In genomic region chr10:92591550-92592140, GRCh38 we compare ENCODE assay signal across 1 cellular context.
TF ChIP-seq lines count a peak whose summit lies in the region.

No MANE protein-coding gene starts in this region.

TF ChIP-seq in HepG2, 621 proteins besides CTCF, POLR2A, EP300 and RAD21 (continued from another document and continues in another):
- TF ChIP-seq ARID3A (IDR thresholded peaks at IDR 0.05; ENCODE audit: low read depth, low read length) (peak; percentile 14; the same call in 1 of the 2 replicates), ATRX (CRISPR knock-in tag; IDR thresholded peaks at IDR 0.05; ENCODE audit: borderline replicate concordance) (no peak), STAT5B (CRISPR knock-in tag; IDR thresholded peaks at IDR 0.05) (no peak), SAP130 (CRISPR knock-in tag; IDR thresholded peaks at IDR 0.05; ENCODE audit: low read depth) (peak; percentile 94), ZNF407 (CRISPR knock-in tag; IDR thresholded peaks at IDR 0.05; ENCODE audit: not compliant biosample characterization) (no peak), ELF3 (CRISPR knock-in tag; IDR thresholded peaks at IDR 0.05) (peak; percentile 84), SMARCE1 (IDR thresholded peaks at IDR 0.05; ENCODE audit: borderline replicate concordance) (no peak), ZNF33B (CRISPR knock-in tag; IDR thresholded peaks at IDR 0.05) (0 out of 2 replicates have a peak, but pooled peaks have one; percentile 54), ZNF691 (CRISPR knock-in tag; IDR thresholded peaks at IDR 0.05; ENCODE audit: borderline replicate concordance, low read depth) (peak; percentile 76; the same call in 1 of the 2 replicates), HOXA7 (CRISPR knock-in tag; IDR thresholded peaks at IDR 0.05) (no peak), ZNF460 (CRISPR knock-in tag; IDR thresholded peaks at IDR 0.05; ENCODE audit: borderline replicate concordance) (no peak; the same call in 1 of the 2 replicates), E2F5 (CRISPR knock-in tag; conservative IDR thresholded peaks at IDR 0.05) (peak; percentile 58; the same call in 1 of the 2 replicates), LCORL (IDR thresholded peaks at IDR 0.05) (no peak), LCORL (CRISPR knock-in tag; IDR thresholded peaks at IDR 0.05) (peak; percentile 61; the same call in 1 of the 2 replicates), PRDM10 (CRISPR knock-in tag; IDR thresholded peaks at IDR 0.05; ENCODE audit: low read depth) (peak; percentile 63; the same call in 1 of the 2 replicates), ZFX (CRISPR knock-in tag; IDR thresholded peaks at IDR 0.05; ENCODE audit: low read depth) (peak; percentile 98), TGIF2 (CRISPR knock-in tag; IDR thresholded peaks at IDR 0.05) (peak; percentile 75; the same call in 1 of the 2 replicates), HIC2 (CRISPR knock-in tag; IDR thresholded peaks at IDR 0.05; ENCODE audit: low read depth) (no peak), ZZZ3 (CRISPR knock-in tag; IDR thresholded peaks at IDR 0.05; ENCODE audit: borderline replicate concordance) (peak; percentile 78; the same call in 1 of the 2 replicates), SUZ12 (IDR thresholded peaks at IDR 0.05; ENCODE audit: low read depth, low read length) (no peak; the same call in 1 of the 2 replicates), ZNF839 (CRISPR knock-in tag; IDR thresholded peaks at IDR 0.05; ENCODE audit: borderline replicate concordance) (no peak), WIZ (CRISPR knock-in tag; IDR thresholded peaks at IDR 0.05) (0 out of 2 replicates have a peak, but pooled peaks have one; percentile 56), ZBTB1 (CRISPR knock-in tag; IDR thresholded peaks at IDR 0.05; ENCODE audit: borderline replicate concordance) (no peak), ZBTB4 (CRISPR knock-in tag; IDR thresholded peaks at IDR 0.05; ENCODE audit: borderline replicate concordance) (no peak), ZNF251 (CRISPR knock-in tag; IDR thresholded peaks at IDR 0.05) (no peak), ZBTB39 (CRISPR knock-in tag; IDR thresholded peaks at IDR 0.05) (no peak), PBX3 (CRISPR knock-in tag; IDR thresholded peaks at IDR 0.05; ENCODE audit: borderline replicate concordance) (no peak), ZBTB8A (CRISPR knock-in tag; IDR thresholded peaks at IDR 0.05; ENCODE audit: borderline replicate concordance, low read depth) (no peak), ZNF598 (CRISPR knock-in tag; IDR thresholded peaks at IDR 0.05; ENCODE audit: borderline replicate concordance) (no peak)
